In the genomic region with DNA sequence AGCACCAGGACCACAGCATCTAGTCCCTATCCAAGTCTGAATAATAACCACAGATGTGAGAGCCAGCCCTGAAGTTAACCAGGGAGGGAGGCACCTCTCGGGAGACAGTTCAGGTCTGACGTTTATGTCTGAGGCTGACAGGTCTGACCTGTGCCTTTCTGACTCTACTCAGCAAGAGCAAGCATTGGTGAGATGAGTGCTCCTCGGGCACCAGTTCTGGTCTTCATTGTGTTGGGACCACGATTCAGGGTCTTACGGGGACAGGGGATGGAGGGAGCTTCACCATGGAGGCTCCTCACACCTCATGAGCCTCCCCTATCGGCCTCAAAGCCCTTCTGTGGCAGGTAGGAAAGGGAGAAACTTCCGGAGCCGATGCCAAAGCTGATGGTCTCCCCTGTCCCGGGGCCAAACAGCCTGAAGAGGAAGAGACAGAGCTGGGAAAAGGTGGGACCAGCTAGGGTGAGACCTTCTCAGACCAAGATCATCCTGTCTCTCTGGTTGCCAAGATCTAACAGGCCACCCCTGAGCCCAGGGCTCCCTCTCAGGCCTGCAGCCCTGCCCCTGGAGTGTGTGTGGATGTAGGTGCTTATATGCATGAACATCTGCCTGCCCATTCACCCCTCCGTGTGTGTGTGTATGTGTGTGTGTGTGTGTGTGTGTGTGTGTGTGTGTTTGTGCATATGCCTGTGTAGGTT, we compare ENCODE assay signal across 21 cellular contexts.
"Had no signal": no experiment of that assay in that cellular context is flagged by ENCODE, and none has a peak within 500 bp of the region (broad histone marks: within the 10 kb centered on the region; RNA-seq: fewer than 3 reads in every experiment).

No MANE protein-coding gene starts in this region.

- H3K9me3 Mint-ChIP-seq: activated naive CD4-positive, alpha-beta T cell treated with anti-CD3 and anti-CD28 coated beads, Interleukin-2, amount 50 U/mL, for 72 hours; central memory CD8-positive, alpha-beta T cell had no signal

- H3K4me1 ChIP-seq: foreskin keratinocyte, pancreas, transverse colon had no signal

- H3K27ac Mint-ChIP-seq: stimulated activated naive B cell treated with anti-CD40 and anti-IgM and Interleukin-4, amounts not matched to agents 10 μg/mL and 1 μg/mL and 100 μg/mL, for 72 hours had no signal

- H3K27me3 ChIP-seq: body of pancreas, pancreas, transverse colon had no signal

- H3K27me3 Mint-ChIP-seq: central memory CD8-positive, alpha-beta T cell had no signal

- H3K9me3 ChIP-seq: body of pancreas, pancreas had no signal

- H3K4me1 Mint-ChIP-seq: central memory CD8-positive, alpha-beta T cell; stimulated activated naive B cell treated with anti-CD40 and anti-IgM and Interleukin-4, amounts not matched to agents 10 μg/mL and 1 μg/mL and 100 μg/mL, for 72 hours had no signal

- H3K4me3 ChIP-seq: body of pancreas, lung, pancreas, SK-N-MC, transverse colon had no signal

- DNase-seq: activated CD4-positive, CD25-positive, alpha-beta regulatory T cell treated with anti-CD3 and anti-CD28 coated beads, Interleukin-2, amount 50 U/mL, for 72 hours; activated gamma-delta T cell; activated T-cell treated with anti-CD3 and anti-CD28 coated beads, Interleukin-2, amount 50 U/mL, for 4 hours; amygdala; cortex of kidney; effector CD8-positive, alpha-beta T cell; foreskin keratinocyte; glutamatergic neuron; left colon; midbrain; stimulated activated CD4-positive, alpha-beta T cell treated with anti-CD3 and anti-CD28 coated beads, Interleukin-2, amount 100 ng/mL, for 48 hours; stimulated activated naive B cell treated with anti-CD40 and anti-IgM and Interleukin-4, amounts not matched to agents 10 μg/mL and 1 μg/mL and 100 μg/mL, for 72 hours; T-helper 1 cell; T1000; transverse colon had no signal

- H3K36me3 ChIP-seq: pancreas, transverse colon had no signal

- H3K27ac ChIP-seq: body of pancreas, foreskin keratinocyte, pancreas, SK-N-MC, transverse colon had no signal

- H3K4me3 Mint-ChIP-seq: activated T-cell treated with anti-CD3 and anti-CD28 coated beads, Interleukin-2, amount 50 U/mL, for 4 hours; central memory CD8-positive, alpha-beta T cell; stimulated activated naive B cell treated with anti-CD40 and anti-IgM and Interleukin-4, amounts not matched to agents 10 μg/mL and 1 μg/mL and 100 μg/mL, for 72 hours had no signal
